ENCODE assay signal across 17 cellular contexts in the genomic region with DNA sequence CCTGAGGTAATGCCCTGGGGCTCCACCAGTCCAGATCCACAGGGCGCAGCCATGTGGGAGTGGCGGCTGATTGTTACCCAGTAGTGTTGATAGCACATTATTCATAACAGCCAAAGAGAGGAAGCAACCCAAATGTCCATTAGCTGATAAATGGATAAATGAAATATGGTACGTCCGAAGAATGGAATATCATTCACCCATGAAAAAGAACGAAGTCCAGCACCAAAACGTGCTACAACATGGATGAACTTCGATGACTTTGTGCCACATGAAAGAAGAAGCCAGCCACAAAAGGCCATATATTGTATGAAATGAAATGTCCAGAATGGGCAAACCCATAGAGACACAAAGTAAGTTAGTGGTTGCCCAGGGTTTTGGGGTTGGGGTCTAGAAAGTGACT.
"Had no signal": no experiment of that assay in that cellular context is flagged by ENCODE, and none has a peak within 500 bp of the region (broad histone marks: within the 10 kb centered on the region; RNA-seq: fewer than 3 reads in every experiment).

No MANE protein-coding gene starts in this region.

- H3K27me3 ChIP-seq: colonic mucosa had no signal

- ATAC-seq: activated CD8-positive, alpha-beta T cell treated with anti-CD3 and anti-CD28 coated beads, Interleukin-2, amount 10 ng/mL, durations not matched to agents 7 days and 5 days; gastrocnemius medialis; heart right ventricle; stimulated activated naive CD8-positive, alpha-beta T cell treated with anti-CD3 and anti-CD28 coated beads, Interleukin-15, Interleukin-2, amounts not matched to agents 100 U/mL and 50 U/mL, for 24 hours; T-cell had no signal

- H3K9me3 ChIP-seq: colonic mucosa, gastrocnemius medialis, heart right ventricle, prostate gland had no signal

- H3K4me1 ChIP-seq: prostate gland had no signal

- H3K36me3 ChIP-seq: colonic mucosa, gastrocnemius medialis, prostate gland had no signal

- DNase-seq: activated CD4-positive, alpha-beta T cell treated with anti-CD3 and anti-CD28 coated beads for 4 hours; activated CD8-positive, alpha-beta memory T cell treated with anti-CD3 and anti-CD28 coated beads, Interleukin-2, amount 50 U/mL, for 48 hours; activated CD8-positive, alpha-beta T cell treated with anti-CD3 and anti-CD28 coated beads, Interleukin-2, amount 10 ng/mL, durations not matched to agents 7 days and 5 days; activated naive CD4-positive, alpha-beta T cell treated with anti-CD3 and anti-CD28 coated beads for 36 hours; caudate nucleus; colonic mucosa; effector CD8-positive, alpha-beta T cell; gastrocnemius medialis; heart right ventricle; islet precursor cell; naive B cell; stimulated activated CD4-positive, alpha-beta T cell treated with anti-CD3 and anti-CD28 coated beads, Interleukin-2, amount 100 ng/mL, for 48 hours; stimulated activated naive CD8-positive, alpha-beta T cell treated with anti-CD3 and anti-CD28 coated beads, Interleukin-15, Interleukin-2, amounts not matched to agents 100 U/mL and 50 U/mL, for 24 hours; T-cell; T1000 had no signal

- H3K27ac ChIP-seq: colonic mucosa, epithelial cell of prostate, gastrocnemius medialis had no signal

- H3K4me3 ChIP-seq: colonic mucosa, gastrocnemius medialis, prostate gland had no signal
